In genomic region chr11:35235498-35235897, GRCh38 we compare ENCODE assay signal across 15 cellular contexts.
A peak's percentile ranks its signal among the peaks of the same experiment; 100 is the strongest.
DNase-seq lines count a peak whose midpoint lies in the region; ATAC-seq lines count a peak whose summit lies in the region.
"Had no signal": no experiment of that assay in that cellular context is flagged by ENCODE, and none has a peak within 500 bp of the region (broad histone marks: within the 10 kb centered on the region; RNA-seq: fewer than 3 reads in every experiment).

No MANE protein-coding gene starts in this region.

- CTCF ChIA-PET in T-cell (lab: Charles Lee): interaction anchor here in 1 of 2 donors (0.6 to 2.8 kb wide), 12 partner anchors 11 to 235 kb away, joined by 3 to 40 read pairs (median 3); no protein-coding TSS in a partner anchor

- peak overlapping the region; percentile 40 to 70 for H3K27ac Mint-ChIP-seq in activated naive CD4-positive, alpha-beta T cell treated with anti-CD3 and anti-CD28 coated beads, Interleukin-2, amount 50 U/mL, for 72 hours
- H3K27ac Mint-ChIP-seq in T-cell: peak overlapping the region; percentile 56 to 74

- H3K27me3 ChIP-seq in effector memory CD4-positive, alpha-beta T cell (replicated peaks; ENCODE audit: control insufficient read depth, insufficient read depth, low read length, poor library complexity, severe bottlenecking): no peaks in the 10 kb centered on the region
- H3K27me3 ChIP-seq: esophagus squamous epithelium, right lobe of liver, upper lobe of right lung had no signal

- H3K4me3 ChIP-seq in effector memory CD4-positive, alpha-beta T cell (ENCODE audit: insufficient read depth, low read depth, low read length, poor library complexity, severe bottlenecking): no peak overlapping the region
- H3K4me3 ChIP-seq: esophagus squamous epithelium, HAP-1, right lobe of liver, upper lobe of right lung had no signal

- peaks cover 18% of the 10 kb centered on the region for H3K36me3 ChIP-seq in effector memory CD4-positive, alpha-beta T cell (ENCODE audit: control insufficient read depth, insufficient read depth, low read length)
- H3K36me3 ChIP-seq: HAP-1, right lobe of liver had no signal

- H3K27ac ChIP-seq in effector memory CD4-positive, alpha-beta T cell (ENCODE audit: insufficient read depth, low read length, poor library complexity, severe bottlenecking): peak overlapping the region; percentile 16
- H3K27ac ChIP-seq: upper lobe of right lung had no signal

- peaks cover 16 to 24% of the 10 kb centered on the region in 2 donors for H3K9me3 Mint-ChIP-seq in activated naive CD4-positive, alpha-beta T cell treated with anti-CD3 and anti-CD28 coated beads, Interleukin-2, amount 50 U/mL, for 72 hours
- peaks cover 9 to 31% (median 27%) of the 10 kb centered on the region in 3 donors for H3K9me3 Mint-ChIP-seq in T-cell

- peak in 1 of 2 donors; percentile 13 for ATAC-seq in activated naive CD4-positive, alpha-beta T cell treated with anti-CD3 and anti-CD28 coated beads, Interleukin-2, amount 50 U/mL, for 72 hours
- ATAC-seq in T-cell (replicated peaks in 1 of 4) (peak in 3 of 4 experiments; percentile 7 to 34 (median 24)), left ventricle myocardium superior (no peak), HG03159 (IDR thresholded peaks at IDR 0.05; ENCODE audit: unreplicated experiment) (no peak)

- H3K9me3 ChIP-seq in effector memory CD4-positive, alpha-beta T cell (ENCODE audit: control insufficient read depth, low read length): peaks cover 13% of the 10 kb centered on the region
- H3K9me3 ChIP-seq: esophagus squamous epithelium, HAP-1, right lobe of liver, upper lobe of right lung had no signal

- peak overlapping the region in 1 of 3 donors; percentile 53 for H3K4me3 Mint-ChIP-seq in T-cell

- DNase-seq in activated naive CD4-positive, alpha-beta T cell treated with anti-CD3 and anti-CD28 coated beads, Interleukin-2, amount 50 U/mL, for 72 hours (ENCODE audit: low spot score in 2 of 2): no peak
- DNase-seq in activated naive CD4-positive, alpha-beta T cell treated with Interleukin-2 at 50 U/mL for 16 hours: no peak
- DNase-seq in T-cell (no peak), left ventricle myocardium superior (no peak), NCI-H1417 treated with DMSO at 0.1 percent for 48 hours (lab: John Stamatoyannopoulos, UW) (no peak), NAMALWA (ENCODE audit: low spot score) (no peak)
- DNase-seq in effector memory CD4-positive, alpha-beta T cell: no peak
- DNase-seq: esophagus squamous epithelium, MV-4-11, NCI-H2029 treated with DMSO at 0.1 percent for 48 hours, Right ventricle myocardium superior, upper lobe of right lung had no signal

- H3K4me1 Mint-ChIP-seq in T-cell: peaks cover 59 to 74% (median 65%) of the 10 kb centered on the region in 3 donors

- POLR2A ChIA-PET in T-cell (lab: Charles Lee): interaction anchor here (0.5 to 3.0 kb wide), 8 partner anchors 10 to 309 kb away, joined by 3 to 42 read pairs (median 3); no protein-coding TSS in a partner anchor

- peaks cover 30% of the 10 kb centered on the region for H3K4me1 ChIP-seq in effector memory CD4-positive, alpha-beta T cell (ENCODE audit: control insufficient read depth, insufficient read depth, low read length, poor library complexity, severe bottlenecking)
- H3K4me1 ChIP-seq: HAP-1 had no signal

- no peaks in the 10 kb centered on the region for H3K27me3 Mint-ChIP-seq in T-cell

- intact Hi-C loops in left ventricle myocardium superior (cut with micrococcal nuclease): loop anchor here (5.0 to 10.0 kb wide), 2 partner anchors 241 to 308 kb away; no protein-coding TSS in a partner anchor

- H3K36me3 Mint-ChIP-seq in activated naive CD4-positive, alpha-beta T cell treated with anti-CD3 and anti-CD28 coated beads, Interleukin-2, amount 50 U/mL, for 72 hours: peaks cover 45 to 53% of the 10 kb centered on the region in 2 donors
- H3K36me3 Mint-ChIP-seq in T-cell: peaks cover 36% of the 10 kb centered on the region

Comparison
In these comparisons a context has a peak if more than half of its experiments do, and no peak if none do; other contexts are left out.
1. ATAC-seq: peak in T-cell (3 of 4); none in left ventricle myocardium superior (single experiment) and HG03159 (single experiment).